6 cellular contexts compared by ENCODE assay signal in genomic region chr10:127549009-127549408, GRCh38.
"Had no signal": no experiment of that assay in that cellular context is flagged by ENCODE, and none has a peak within 500 bp of the region (broad histone marks: within the 10 kb centered on the region; RNA-seq: fewer than 3 reads in every experiment).

TSS of gene NPS (plus strand) at chr10:127549309. CDS start at chr10:127549369, 60 bp downstream.

- DNase-seq: GM23248, GOT3, H7, H9, HCEC 1CT, HFFc6 had no signal
